17 cellular contexts compared by ENCODE assay signal in genomic region chr10:38047666-38048065, GRCh38. TPM values are rescaled to one million over a fixed set of nuclear protein-coding genes. Genes with fewer than 3 reads are reported as not detected.
DNase-seq lines count a peak whose midpoint lies in the region; ATAC-seq and TF ChIP-seq lines count a peak whose summit lies in the region.
"Had no signal": no experiment of that assay in that cellular context is flagged by ENCODE, and none has a peak within 500 bp of the region (broad histone marks: within the 10 kb centered on the region; RNA-seq: fewer than 3 reads in every experiment).

No MANE protein-coding gene starts in this region.

- no peaks in the 10 kb centered on the region for H3K27me3 ChIP-seq in osteoblast (ENCODE audit: insufficient read depth, low read length)
- no peaks in the 10 kb centered on the region for H3K27me3 ChIP-seq in Caco-2 (replicated peaks; ENCODE audit: control insufficient read depth, insufficient read depth, low read length)
- H3K27me3 ChIP-seq: adrenal gland had no signal

- H3K4me2 ChIP-seq in osteoblast (ENCODE audit: insufficient read depth, low read length): no peak overlapping the region

- no peaks in the 10 kb centered on the region for H3K79me2 ChIP-seq in osteoblast (ENCODE audit: insufficient read depth, low read length)

- peaks cover 44% of the 10 kb centered on the region for H3K36me3 Mint-ChIP-seq in Caco-2 (ENCODE audit: insufficient read depth, unreplicated experiment)

- CTCF ChIA-PET in Caco-2 (lab: Charles Lee): no interaction called here

- no peaks in the 10 kb centered on the region for H3K4me1 Mint-ChIP-seq in Caco-2 (ENCODE audit: low read depth, unreplicated experiment)
- H3K4me1 Mint-ChIP-seq: H9 had no signal

- H3K9me3 Mint-ChIP-seq in Caco-2 (ENCODE audit: unreplicated experiment): peaks cover 21% of the 10 kb centered on the region
- H3K9me3 Mint-ChIP-seq: natural killer cell treated with Interleukin-12 subunit alpha and Interleukin-12 subunit beta and Interleukin-15 and Interleukin-18, amount 100 ng/mL, for 72 hours had no signal

- intact Hi-C loops in Caco-2 (cut with micrococcal nuclease; ENCODE audit: unreplicated experiment): no loop called here

- peak; percentile 1 for DNase-seq in COLO829 (ENCODE audit: low spot score)
- peak; percentile 80 for DNase-seq in amniotic epithelial cell (ENCODE audit: low read depth)
- no peak for DNase-seq in iPS-NIHi7 (ENCODE audit: extremely low spot score)
- DNase-seq in osteoblast (ENCODE audit: insufficient read length, low spot score, missing footprints): no peak
- DNase-seq in omental fat pad (ENCODE audit: low spot score): no peak
- no peak for DNase-seq in Caco-2
- DNase-seq: activated CD4-positive, alpha-beta T cell treated with anti-CD3 and anti-CD28 coated beads for 48 hours; activated T-cell treated with anti-CD3 and anti-CD28 coated beads for 4 hours; adrenal gland; H9; NCI-H1930; NCI-H69; PC-3; T1000 had no signal

- no peak overlapping the region for H2AFZ ChIP-seq in osteoblast (ENCODE audit: low read length)

- no peak overlapping the region for H3K27ac ChIP-seq in osteoblast (ENCODE audit: low read depth, low read length)
- H3K27ac ChIP-seq: adrenal gland had no signal

- POLR2A ChIA-PET in Caco-2 (lab: Charles Lee): no interaction called here

- no peak overlapping the region for H3K4me3 Mint-ChIP-seq in Caco-2 (ENCODE audit: unreplicated experiment)
- H3K4me3 Mint-ChIP-seq: H9; natural killer cell treated with Interleukin-12 subunit alpha and Interleukin-12 subunit beta and Interleukin-15 and Interleukin-18, amount 100 ng/mL, for 72 hours had no signal

- H4K20me1 ChIP-seq in osteoblast (ENCODE audit: insufficient read depth, low read length): no peaks in the 10 kb centered on the region

- no TSS peak for BruUV-seq in Caco-2 (replicated peaks; lab: Mats Ljungman, UMichigan)

- H3K4me3 ChIP-seq in osteoblast (ENCODE audit: insufficient read depth, low read length) (no peak overlapping the region), Caco-2 (ENCODE audit: low read depth, low read length) (no peak overlapping the region)
- H3K4me3 ChIP-seq: adrenal gland had no signal

- no peaks in the 10 kb centered on the region for H3K9me3 ChIP-seq in osteoblast (ENCODE audit: low read depth, low read length)
- peaks cover 3% of the 10 kb centered on the region; the same call in 1 of the 2 replicates for H3K9me3 ChIP-seq in Caco-2
- H3K9me3 ChIP-seq: adrenal gland had no signal

- H3K36me3 ChIP-seq in osteoblast (ENCODE audit: insufficient read depth, low read length) (no peaks in the 10 kb centered on the region), Caco-2 (ENCODE audit: control insufficient read depth, insufficient read depth, low read length) (peaks cover 1% of the 10 kb centered on the region; the same call in 1 of the 2 replicates)
- H3K36me3 ChIP-seq: adrenal gland had no signal

- no peaks in the 10 kb centered on the region for H3K4me1 ChIP-seq in osteoblast (ENCODE audit: insufficient read depth, low read length)
- H3K4me1 ChIP-seq in Caco-2: no peaks in the 10 kb centered on the region
- H3K4me1 ChIP-seq: adrenal gland had no signal

- no peaks in the 10 kb centered on the region for H3K27me3 Mint-ChIP-seq in Caco-2 (ENCODE audit: insufficient read depth, unreplicated experiment)
- H3K27me3 Mint-ChIP-seq: natural killer cell treated with Interleukin-12 subunit alpha and Interleukin-12 subunit beta and Interleukin-15 and Interleukin-18, amount 100 ng/mL, for 72 hours had no signal

- no peak overlapping the region for H3K27ac Mint-ChIP-seq in Caco-2 (ENCODE audit: unreplicated experiment)
- H3K27ac Mint-ChIP-seq: H9; natural killer cell treated with Interleukin-12 subunit alpha and Interleukin-12 subunit beta and Interleukin-15 and Interleukin-18, amount 100 ng/mL, for 72 hours had no signal

- TF ChIP-seq CTCF in osteoblast (IDR thresholded peaks at IDR 0.05; ENCODE audit: extremely low read depth, low read depth, low read length) (no peak), omental fat pad (IDR thresholded peaks at IDR 0.05) (no peak), Caco-2 (IDR thresholded peaks at IDR 0.05; ENCODE audit: insufficient read depth in 1 of 2, low read depth in 1 of 2, low read length in 1 of 2, severe bottlenecking in 1 of 2, unreplicated experiment in 1 of 2) (no peak)

- ATAC-seq in GM18868 (IDR thresholded peaks at IDR 0.05; ENCODE audit: unreplicated experiment) (peak; percentile 92), HG03039 (IDR thresholded peaks at IDR 0.05; ENCODE audit: unreplicated experiment) (peak; percentile 65), omental fat pad (ENCODE audit: low FRiP score) (no peak)
- ATAC-seq: natural killer cell treated with Interleukin-12 subunit alpha and Interleukin-12 subunit beta and Interleukin-15 and Interleukin-18, amount 100 ng/mL, for 72 hours; PC-3 had no signal

RNA-seq across cellular contexts. Expression of gene ZNF33A, which starts 37.2 kb away (rescaled TPM):
- total RNA-seq in osteoblast (26.1 and 29.5 TPM in 2 replicates), omental fat pad (10 to 100 TPM; 17.2 to 27.7 (median 22.2) TPM), Caco-2 (2022) (33.9 and 36.3 TPM in 2 replicates)

RNA-seq across cellular contexts. Expression of gene ZNF37A, which starts 46.5 kb away (rescaled TPM):
- total RNA-seq in osteoblast (15.6 and 19.4 TPM in 2 replicates), omental fat pad (10 to 100 TPM; 15.0 to 27.0 (median 20.7) TPM), Caco-2 (2022) (14.0 and 15.1 TPM in 2 replicates)

Comparison
In these comparisons a context has a peak if more than half of its experiments do, and no peak if none do; other contexts are left out.
1. DNase-seq: peak in COLO829 (single experiment) and amniotic epithelial cell (single experiment); none in iPS-NIHi7 (single experiment), osteoblast (single experiment), omental fat pad (single experiment) and Caco-2 (0 of 2).